8 cellular contexts compared by ENCODE assay signal in genomic region chr3:114290911-114291901, GRCh38. TPM values are rescaled to one million over a fixed set of nuclear protein-coding genes. Genes with fewer than 3 reads are reported as not detected.
A peak's percentile ranks its signal among the peaks of the same experiment; 100 is the strongest.
DNase-seq lines count a peak whose midpoint lies in the region; ATAC-seq and TF ChIP-seq lines count a peak whose summit lies in the region.

No MANE protein-coding gene starts in this region.

- no peaks in the 10 kb centered on the region for H3K79me2 ChIP-seq in GM23248 (ENCODE audit: insufficient read depth)

- no peaks in the 10 kb centered on the region for H3K9me2 ChIP-seq in GM23248 (ENCODE audit: insufficient read depth)

- H2AFZ ChIP-seq in GM23248, result no peak overlapping the region

- H3K9ac ChIP-seq in GM23248, result no peak overlapping the region

- H3K9me3 ChIP-seq in GM23248 (ENCODE audit: low read depth) (no peaks in the 10 kb centered on the region), heart right ventricle (no peaks in the 10 kb centered on the region)

- H3K4me3 ChIP-seq in GM23248 (no peak overlapping the region), heart right ventricle (peak overlapping the region in 1 of 10 donors; percentile 22)

- no peaks in the 10 kb centered on the region for H3K27me3 ChIP-seq in GM23248 (replicated peaks; ENCODE audit: insufficient read depth)
- no peaks in the 10 kb centered on the region for H3K27me3 ChIP-seq in heart right ventricle

- no peaks in the 10 kb centered on the region for H4K20me1 ChIP-seq in GM23248 (ENCODE audit: insufficient read depth)

- no peaks in the 10 kb centered on the region for H3F3A ChIP-seq in GM23248 (ENCODE audit: insufficient read depth)

- ATAC-seq in heart right ventricle (peak; percentile 38 to 69 (median 52)), sciatic nerve (peak; percentile 77)

- WGBS in GM23248 (ENCODE audit: low coverage in 1 of 2, low lambda C conversion rate in 2 of 2, missing lambda C conversion rate in 2 of 2), 2 experiments, result 50% methylated on average over 23 of the region's 23 CpGs
- 53 to 56% methylated on average over 22 to 23 of the region's 23 CpGs for WGBS in heart right ventricle, 2 donors

- TF ChIP-seq CTCF in GM10248 (IDR thresholded peaks at IDR 0.05; ENCODE audit: control extremely low read depth, extremely low read depth, low read depth, missing control alignments) (peak; percentile 90), heart right ventricle (IDR thresholded peaks at IDR 0.05) (peak; percentile 53 to 92 (median 70))

- CTCF ChIA-PET in GM10248 (lab: Yijun Ruan, JAX), result interaction anchor here (0.6 to 7.0 kb wide), 61 partner anchors 9 to 1567 kb away, joined by 3 to 76 read pairs (median 5); no protein-coding TSS in a partner anchor

- intact Hi-C loops in heart right ventricle (cut with DNase I) (loop anchor here in 5 of 10 donors (5.0 to 10.0 kb wide), 2 partner anchors 134 to 136 kb away; no protein-coding TSS in a partner anchor), sciatic nerve (cut with DNase I) (loop anchor here (2.0 kb wide), 1 partner anchor 30 kb away; no protein-coding TSS in a partner anchor)

- in situ Hi-C loops in GM23248 (cut with MboI) (no loop called here), KBM-7 (cut with MboI; ENCODE audit: low pct_unique_long_range_greater_than_20kb, low sequenced_read_pairs) (no loop called here)

- POLR2A ChIA-PET in GM10248 (lab: Yijun Ruan, JAX), result interaction anchor here (0.8 kb wide), 1 partner anchor 122 kb away, joined by 3 read pairs; no protein-coding TSS in a partner anchor

- no peak overlapping the region for H3K27ac ChIP-seq in GM23248
- peak overlapping the region in 1 of 10 donors; percentile 82 for H3K27ac ChIP-seq in heart right ventricle

- no peaks in the 10 kb centered on the region for H3K36me3 ChIP-seq in GM23248 (ENCODE audit: low read depth)
- H3K36me3 ChIP-seq in heart right ventricle, result no peaks in the 10 kb centered on the region

- H3K4me1 ChIP-seq in GM23248 (ENCODE audit: insufficient read depth), result no peaks in the 10 kb centered on the region
- peaks cover 0 to 9% (median 0%) of the 10 kb centered on the region in 9 donors for H3K4me1 ChIP-seq in heart right ventricle

- DNase-seq in GM10248 (ENCODE audit: extremely low spot score) (peak; percentile 85), GM23248 (peak; percentile 39), KBM-7 (peak; percentile 88), SK-N-DZ (ENCODE audit: low spot score) (peak; percentile 80), heart right ventricle (peak; percentile 34 to 61), sciatic nerve (ENCODE audit: low spot score) (peak; percentile 78), amniotic stem cell (lab: John Stamatoyannopoulos, UW) (no peak)
- peak; percentile 60 to 90 (median 74) for DNase-seq in activated naive CD4-positive, alpha-beta T cell (lab: John Stamatoyannopoulos, UW)

- no peak overlapping the region for H3K4me2 ChIP-seq in GM23248 (ENCODE audit: unreplicated experiment)

RNA-seq across cellular contexts. Expression of gene TIGIT, which starts 2.6 kb away (rescaled TPM):
- total RNA-seq in GM23248 (2014; rRNA removed; shearing (Covaris generic)), result not detected in 2 replicates
- not detected in 2 replicates for polyA plus RNA-seq in GM23248 (2016; fragmentation: Nextera tagmentation; extraction: Ambion mirVana)
- polyA plus RNA-seq in SK-N-DZ (2014; cell fraction: cytosol; rRNA removed), result not detected in 2 replicates
- polyA plus RNA-seq in SK-N-DZ (2014; cell fraction: nucleus; rRNA removed), result not detected in 2 replicates
- 1 to 10 TPM in 1 of 10 donors, under 1 TPM in 5, not detected in 4; 0.07 to 2.5 (median 0.41) TPM for total RNA-seq in heart right ventricle
- polyA plus RNA-seq in heart right ventricle, result under 1 TPM in 1 of 2 donors, not detected in 1; 0.14 TPM
- 1.1 TPM for total RNA-seq in sciatic nerve

RNA-seq across cellular contexts. Expression of gene ZNF80, which starts 53.8 kb away (rescaled TPM):
- total RNA-seq in GM23248 (2014; rRNA removed; shearing (Covaris generic)), result not detected in 2 replicates
- polyA plus RNA-seq in GM23248 (2016; fragmentation: Nextera tagmentation; extraction: Ambion mirVana) (not detected in 2 replicates), heart right ventricle (not detected)
- polyA plus RNA-seq in SK-N-DZ (2014; cell fraction: cytosol; rRNA removed), result not detected in 2 replicates
- polyA plus RNA-seq in SK-N-DZ (2014; cell fraction: nucleus; rRNA removed), result not detected in 2 replicates
- total RNA-seq in heart right ventricle (under 1 TPM in 2 of 10 donors, not detected in 8; 0.09 to 0.10 TPM), sciatic nerve (not detected)
